In the genomic region with DNA sequence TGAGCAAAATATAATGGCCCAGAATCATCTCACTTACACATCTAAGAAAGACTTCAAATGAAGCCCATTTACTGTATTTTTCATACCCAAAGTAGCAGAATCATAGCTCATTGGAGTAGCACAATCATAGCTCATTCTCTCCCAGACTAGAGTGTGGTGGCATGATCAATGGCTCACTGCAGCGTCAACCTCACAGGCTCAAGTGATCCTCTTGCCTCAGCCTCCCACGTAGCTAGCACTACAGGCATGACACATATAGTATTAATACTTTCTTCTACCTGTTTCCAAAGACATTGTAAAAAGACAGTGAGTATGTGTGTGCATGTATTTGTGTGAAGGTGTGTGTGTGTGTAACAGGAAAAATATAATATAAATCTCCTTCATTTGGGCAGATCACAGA, we compare ENCODE assay signal across 1 cellular context.
TF ChIP-seq lines count a peak whose summit lies in the region.

No MANE protein-coding gene starts in this region.

TF ChIP-seq in HCT116, 20 proteins besides CTCF, POLR2A, EP300 and RAD21 (continued from another document):
- TF ChIP-seq, protein P1, sequence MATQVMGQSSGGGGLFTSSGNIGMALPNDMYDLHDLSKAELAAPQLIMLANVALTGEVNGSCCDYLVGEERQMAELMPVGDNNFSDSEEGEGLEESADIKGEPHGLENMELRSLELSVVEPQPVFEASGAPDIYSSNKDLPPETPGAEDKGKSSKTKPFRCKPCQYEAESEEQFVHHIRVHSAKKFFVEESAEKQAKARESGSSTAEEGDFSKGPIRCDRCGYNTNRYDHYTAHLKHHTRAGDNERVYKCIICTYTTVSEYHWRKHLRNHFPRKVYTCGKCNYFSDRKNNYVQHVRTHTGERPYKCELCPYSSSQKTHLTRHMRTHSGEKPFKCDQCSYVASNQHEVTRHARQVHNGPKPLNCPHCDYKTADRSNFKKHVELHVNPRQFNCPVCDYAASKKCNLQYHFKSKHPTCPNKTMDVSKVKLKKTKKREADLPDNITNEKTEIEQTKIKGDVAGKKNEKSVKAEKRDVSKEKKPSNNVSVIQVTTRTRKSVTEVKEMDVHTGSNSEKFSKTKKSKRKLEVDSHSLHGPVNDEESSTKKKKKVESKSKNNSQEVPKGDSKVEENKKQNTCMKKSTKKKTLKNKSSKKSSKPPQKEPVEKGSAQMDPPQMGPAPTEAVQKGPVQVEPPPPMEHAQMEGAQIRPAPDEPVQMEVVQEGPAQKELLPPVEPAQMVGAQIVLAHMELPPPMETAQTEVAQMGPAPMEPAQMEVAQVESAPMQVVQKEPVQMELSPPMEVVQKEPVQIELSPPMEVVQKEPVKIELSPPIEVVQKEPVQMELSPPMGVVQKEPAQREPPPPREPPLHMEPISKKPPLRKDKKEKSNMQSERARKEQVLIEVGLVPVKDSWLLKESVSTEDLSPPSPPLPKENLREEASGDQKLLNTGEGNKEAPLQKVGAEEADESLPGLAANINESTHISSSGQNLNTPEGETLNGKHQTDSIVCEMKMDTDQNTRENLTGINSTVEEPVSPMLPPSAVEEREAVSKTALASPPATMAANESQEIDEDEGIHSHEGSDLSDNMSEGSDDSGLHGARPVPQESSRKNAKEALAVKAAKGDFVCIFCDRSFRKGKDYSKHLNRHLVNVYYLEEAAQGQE (IDR thresholded peaks at IDR 0.05; ENCODE audit: low read depth): no peak
- TF ChIP-seq EGR1 (IDR thresholded peaks at IDR 0.05; ENCODE audit: low read depth) (no peak), ZNF274 (IDR thresholded peaks at IDR 0.05; ENCODE audit: low read depth, low read length) (no peak), SIN3A (IDR thresholded peaks at IDR 0.05; ENCODE audit: low read depth) (no peak), POLR2AphosphoS5 (IDR thresholded peaks at IDR 0.05; ENCODE audit: low read depth, low read length) (no peak), CBX3 (IDR thresholded peaks at IDR 0.05; ENCODE audit: low read depth) (no peak)
- TF ChIP-seq, protein P2, sequence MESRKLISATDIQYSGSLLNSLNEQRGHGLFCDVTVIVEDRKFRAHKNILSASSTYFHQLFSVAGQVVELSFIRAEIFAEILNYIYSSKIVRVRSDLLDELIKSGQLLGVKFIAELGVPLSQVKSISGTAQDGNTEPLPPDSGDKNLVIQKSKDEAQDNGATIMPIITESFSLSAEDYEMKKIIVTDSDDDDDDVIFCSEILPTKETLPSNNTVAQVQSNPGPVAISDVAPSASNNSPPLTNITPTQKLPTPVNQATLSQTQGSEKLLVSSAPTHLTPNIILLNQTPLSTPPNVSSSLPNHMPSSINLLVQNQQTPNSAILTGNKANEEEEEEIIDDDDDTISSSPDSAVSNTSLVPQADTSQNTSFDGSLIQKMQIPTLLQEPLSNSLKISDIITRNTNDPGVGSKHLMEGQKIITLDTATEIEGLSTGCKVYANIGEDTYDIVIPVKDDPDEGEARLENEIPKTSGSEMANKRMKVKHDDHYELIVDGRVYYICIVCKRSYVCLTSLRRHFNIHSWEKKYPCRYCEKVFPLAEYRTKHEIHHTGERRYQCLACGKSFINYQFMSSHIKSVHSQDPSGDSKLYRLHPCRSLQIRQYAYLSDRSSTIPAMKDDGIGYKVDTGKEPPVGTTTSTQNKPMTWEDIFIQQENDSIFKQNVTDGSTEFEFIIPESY (IDR thresholded peaks at IDR 0.05; ENCODE audit: extremely low read depth, insufficient replicate concordance, low read length): no peak
- TF ChIP-seq, protein P3, sequence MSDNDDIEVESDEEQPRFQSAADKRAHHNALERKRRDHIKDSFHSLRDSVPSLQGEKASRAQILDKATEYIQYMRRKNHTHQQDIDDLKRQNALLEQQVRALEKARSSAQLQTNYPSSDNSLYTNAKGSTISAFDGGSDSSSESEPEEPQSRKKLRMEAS (IDR thresholded peaks at IDR 0.05): no peak
